Comparison of ENCODE assay signal across 8 cellular contexts in genomic region chr1:234599617-234600417, GRCh38. TPM values are rescaled to one million over a fixed set of nuclear protein-coding genes. Genes with fewer than 3 reads are reported as not detected.
DNase-seq lines count a peak whose midpoint lies in the region; ATAC-seq and TF ChIP-seq lines count a peak whose summit lies in the region.

No MANE protein-coding gene starts in this region.

- DNase-seq in AG10803 (ENCODE audit: low read depth) (peak; percentile 80), NCI-H345 (lab: John Stamatoyannopoulos, UW) (peak; percentile 88), cerebellar cortex (ENCODE audit: low spot score) (peak; percentile 79), kidney epithelial cell (ENCODE audit: low read depth) (no peak)
- DNase-seq in activated CD4-positive, CD25-positive, alpha-beta regulatory T cell treated with anti-CD3 and anti-CD28 coated beads, Interleukin-2, amount 50 U/mL, for 72 hours, result peak; percentile 69
- peak; percentile 48 to 75 for DNase-seq in stimulated activated CD4-positive, alpha-beta T cell treated with anti-CD3 and anti-CD28 coated beads, Interleukin-15, amount 100 ng/mL, for 1 hour (ENCODE audit: low read depth in 1 of 2, low spot score in 1 of 2)

- H3K4me3 ChIP-seq in AG10803 (ENCODE audit: low read length) (peak overlapping the region; percentile 63), kidney epithelial cell (ENCODE audit: low read depth, low read length) (peak overlapping the region; percentile 47)

- peak; percentile 60 for ATAC-seq in HG03135 (IDR thresholded peaks at IDR 0.05; ENCODE audit: unreplicated experiment)

- no peaks in the 10 kb centered on the region for H3K27me3 ChIP-seq in kidney epithelial cell (ENCODE audit: control insufficient read depth, insufficient read depth, low read length)

- in situ Hi-C loops in GM18951 (cut with MboI; ENCODE audit: low sequenced_read_pairs, unreplicated experiment), result loop anchor here (5.0 to 25.0 kb wide), 2 partner anchors 98 to 487 kb away; no protein-coding TSS in a partner anchor

- peak; percentile 66 for TF ChIP-seq POLR2A in GM18951 (IDR thresholded peaks at IDR 0.05; ENCODE audit: extremely low read depth, insufficient read depth, insufficient read length)

- TF ChIP-seq CTCF in AG10803 (conservative IDR thresholded peaks at IDR 0.05; ENCODE audit: low read length) (no peak), kidney epithelial cell (IDR thresholded peaks at IDR 0.05; ENCODE audit: insufficient read depth, low read length, poor library complexity, severe bottlenecking) (no peak)

- H3K36me3 ChIP-seq in kidney epithelial cell (ENCODE audit: control insufficient read depth, insufficient read depth, low read length), result no peaks in the 10 kb centered on the region

RNA-seq across cellular contexts. Expression of gene IRF2BP2, which starts 10.2 kb away (rescaled TPM):
- total RNA-seq in kidney epithelial cell, result 85.5 and 88.5 TPM in 2 replicates
